Comparison of ENCODE assay signal across 15 cellular contexts in genomic region chr11:96317576-96317975, GRCh38. TPM values are rescaled to one million over a fixed set of nuclear protein-coding genes. Genes with fewer than 3 reads are reported as not detected.
DNase-seq lines count a peak whose midpoint lies in the region; ATAC-seq, FAIRE-seq and TF ChIP-seq lines count a peak whose summit lies in the region.
"Had no signal": no experiment of that assay in that cellular context is flagged by ENCODE, and none has a peak within 500 bp of the region (broad histone marks: within the 10 kb centered on the region; RNA-seq: fewer than 3 reads in every experiment).

No MANE protein-coding gene starts in this region.

- peak overlapping the region in 1 of 2 donors; percentile 72 for H3K4me3 Mint-ChIP-seq in activated T-cell treated with anti-CD3 and anti-CD28 coated beads, Interleukin-2, amount 50 U/mL, for 72 hours
- H3K4me3 Mint-ChIP-seq in activated CD8-positive, alpha-beta T cell treated with anti-CD3 and anti-CD28 coated beads, Interleukin-2, amount 10 ng/mL, durations not matched to agents 7 days and 5 days, result no peak overlapping the region

- no peaks in the 10 kb centered on the region for H3K9me3 ChIP-seq in HepG2 (ENCODE audit: low read length)
- H3K9me3 ChIP-seq in thymus (ENCODE audit: control insufficient read depth), result no peaks in the 10 kb centered on the region
- H3K9me3 ChIP-seq: colonic mucosa had no signal

- 96% methylated on average over 2 of the region's 2 CpGs for WGBS in HepG2 (ENCODE audit: low lambda C conversion rate)
- WGBS in thymus, result 86% methylated on average over 2 of the region's 2 CpGs

- peaks cover 10% of the 10 kb centered on the region; the same call in 1 of the 2 replicates for H3K4me1 ChIP-seq in HepG2 (ENCODE audit: insufficient read depth, low read length)
- peaks cover 8% of the 10 kb centered on the region for H3K4me1 ChIP-seq in thymus (ENCODE audit: control insufficient read depth, insufficient read depth, low read length)

- H3K36me3 ChIP-seq in HepG2 (replicated peaks in 1 of 2; ENCODE audit: control insufficient read depth in 1 of 2, insufficient read depth in 2 of 2, low read length in 2 of 2) (peaks cover 8% of the 10 kb centered on the region in 2 experiments; a peak in 4 of 5 replicates), thymus (ENCODE audit: control insufficient read depth, insufficient read depth) (no peaks in the 10 kb centered on the region)
- H3K36me3 ChIP-seq: colonic mucosa had no signal

- DNase-seq in activated T-cell treated with anti-CD3 and anti-CD28 coated beads, Interleukin-2, amount 50 U/mL, for 72 hours, result no peak
- DNase-seq in activated T-cell treated with anti-CD3 and anti-CD28 coated beads for 4 hours (no peak), HepG2 (ENCODE audit: low spot score) (no peak), T-helper 1 cell (no peak), DMS153 treated with DMSO at 0.1 percent for 48 hours (lab: John Stamatoyannopoulos, UW; ENCODE audit: unreplicated experiment) (no peak)
- DNase-seq in activated CD8-positive, alpha-beta T cell treated with anti-CD3 and anti-CD28 coated beads, Interleukin-2, amount 10 ng/mL, durations not matched to agents 7 days and 5 days, result no peak
- DNase-seq: activated CD4-positive, alpha-beta T cell treated with anti-CD3 and anti-CD28 coated beads for 4 hours; activated naive CD4-positive, alpha-beta T cell; colonic mucosa; NCI-H1417 treated with DMSO at 0.1 percent for 48 hours; NCI-H82; small intestine had no signal

- H3K4me1 Mint-ChIP-seq in activated T-cell treated with anti-CD3 and anti-CD28 coated beads, Interleukin-2, amount 50 U/mL, for 72 hours (ENCODE audit: low read depth), result peaks cover 97% of the 10 kb centered on the region
- H3K4me1 Mint-ChIP-seq in activated CD8-positive, alpha-beta T cell treated with anti-CD3 and anti-CD28 coated beads, Interleukin-2, amount 10 ng/mL, durations not matched to agents 7 days and 5 days (ENCODE audit: low read depth), result peaks cover 60% of the 10 kb centered on the region

- CTCF ChIA-PET in activated CD8-positive, alpha-beta T cell treated with anti-CD3 and anti-CD28 coated beads, Interleukin-2, amount 10 ng/mL, durations not matched to agents 7 days and 5 days (lab: Charles Lee), result interaction anchor here (0.7 to 11.2 kb wide), 3 partner anchors 9 to 38 kb away, joined by 3 to 69 read pairs (median 4); partner anchors contain the start of gene MAML2
- CTCF ChIA-PET in HepG2 (lab: Yijun Ruan, JAX; ENCODE audit: low intra/inter-chr PET ratio, low total read pairs), result no interaction called here

- no TSS peak for BruUV-seq in HepG2 (replicated peaks; lab: Mats Ljungman, UMichigan)

- H3K79me2 ChIP-seq in HepG2 (ENCODE audit: insufficient read depth, low read length), result peaks cover 55% of the 10 kb centered on the region

- no peak for ATAC-seq in activated T-cell treated with anti-CD3 and anti-CD28 coated beads, Interleukin-2, amount 50 U/mL, for 72 hours (replicated peaks in 1 of 2)
- ATAC-seq in activated CD8-positive, alpha-beta T cell treated with anti-CD3 and anti-CD28 coated beads, Interleukin-2, amount 10 ng/mL, durations not matched to agents 7 days and 5 days, result no peak
- ATAC-seq in HepG2 (no peak), GM18868 (IDR thresholded peaks at IDR 0.05; ENCODE audit: unreplicated experiment) (no peak)

- H3K4me3 ChIP-seq in HepG2 (replicated peaks in 1 of 3; ENCODE audit: insufficient read depth in 1 of 3, low read depth in 2 of 3, low read length in 3 of 3) (no peak overlapping the region), thymus (ENCODE audit: low read length) (no peak overlapping the region)
- H3K4me3 ChIP-seq: colonic mucosa had no signal

- H3K27ac ChIP-seq in HepG2 (ENCODE audit: extremely low read length, insufficient read depth, low read length), result no peak overlapping the region
- H3K27ac ChIP-seq in thymus (ENCODE audit: low read depth), result peak overlapping the region; percentile 15
- H3K27ac ChIP-seq: colonic mucosa had no signal

- intact Hi-C loops in HepG2 (cut with micrococcal nuclease; ENCODE audit: unreplicated experiment), result no loop called here

- H3K27me3 ChIP-seq in HepG2 (ENCODE audit: control insufficient read depth in 1 of 2, insufficient read depth in 2 of 2, low read length in 2 of 2) (no peaks in the 10 kb centered on the region), thymus (ENCODE audit: control insufficient read depth, insufficient read depth) (no peaks in the 10 kb centered on the region)
- H3K27me3 ChIP-seq: colonic mucosa had no signal

- TF ChIP-seq EP300 in HepG2 (IDR thresholded peaks at IDR 0.05; ENCODE audit: low read depth in 2 of 2, low read length in 2 of 2) (no peak), HepG2 (CRISPR knock-in tag; IDR thresholded peaks at IDR 0.05; ENCODE audit: borderline replicate concordance) (no peak)

- POLR2A ChIA-PET in activated CD8-positive, alpha-beta T cell treated with anti-CD3 and anti-CD28 coated beads, Interleukin-2, amount 10 ng/mL, durations not matched to agents 7 days and 5 days (lab: Charles Lee), result interaction anchor here (1.2 kb wide), 1 partner anchor 24 kb away, joined by 5 read pairs; no protein-coding TSS in a partner anchor
- POLR2A ChIA-PET in HepG2 (lab: Yijun Ruan, JAX), result no interaction called here

- H3K36me3 Mint-ChIP-seq in activated T-cell treated with anti-CD3 and anti-CD28 coated beads, Interleukin-2, amount 50 U/mL, for 72 hours (ENCODE audit: insufficient read depth in 2 of 2), result peaks cover 7 to 38% of the 10 kb centered on the region in 2 donors
- peaks cover 60% of the 10 kb centered on the region for H3K36me3 Mint-ChIP-seq in activated CD8-positive, alpha-beta T cell treated with anti-CD3 and anti-CD28 coated beads, Interleukin-2, amount 10 ng/mL, durations not matched to agents 7 days and 5 days (ENCODE audit: low read depth)

- in situ Hi-C loops in HepG2 (cut with HindIII; ENCODE audit: extremely low pct_ligation_motif_present, low pct_unique_long_range_greater_than_20kb), result no loop called here

- no peak overlapping the region for H3K4me2 ChIP-seq in HepG2 (ENCODE audit: low read depth, low read length)

- H2AFZ ChIP-seq in HepG2 (ENCODE audit: low read length), result no peak overlapping the region

- no peak for TF ChIP-seq CTCF in HepG2 (CRISPR knock-in tag; IDR thresholded peaks at IDR 0.05)

- H4K20me1 ChIP-seq in HepG2 (ENCODE audit: insufficient read depth, low read length), result peaks cover 15% of the 10 kb centered on the region

- no peak overlapping the region for H3K9ac ChIP-seq in HepG2 (ENCODE audit: insufficient read depth, low read depth, low read length)

- TF ChIP-seq POLR2A in HepG2 (IDR thresholded peaks at IDR 0.05; ENCODE audit: insufficient read depth in 1 of 2, low read depth in 2 of 2, low read length in 2 of 2), result no peak

- FAIRE-seq in HepG2 (lab: Jason Lieb, UNC), result no peak
- FAIRE-seq: islet of Langerhans, small intestine had no signal

- H3K27me3 Mint-ChIP-seq in activated T-cell treated with anti-CD3 and anti-CD28 coated beads, Interleukin-2, amount 50 U/mL, for 72 hours (ENCODE audit: low read depth), result no peaks in the 10 kb centered on the region
- no peaks in the 10 kb centered on the region for H3K27me3 Mint-ChIP-seq in activated CD8-positive, alpha-beta T cell treated with anti-CD3 and anti-CD28 coated beads, Interleukin-2, amount 10 ng/mL, durations not matched to agents 7 days and 5 days (ENCODE audit: low read depth)

- H3K9me3 Mint-ChIP-seq in activated T-cell treated with anti-CD3 and anti-CD28 coated beads, Interleukin-2, amount 50 U/mL, for 72 hours, result no peaks in the 10 kb centered on the region
- H3K9me3 Mint-ChIP-seq in activated CD8-positive, alpha-beta T cell treated with anti-CD3 and anti-CD28 coated beads, Interleukin-2, amount 10 ng/mL, durations not matched to agents 7 days and 5 days (ENCODE audit: insufficient read depth), result no peaks in the 10 kb centered on the region

- H3K27ac Mint-ChIP-seq in activated T-cell treated with anti-CD3 and anti-CD28 coated beads, Interleukin-2, amount 50 U/mL, for 72 hours, result peak overlapping the region; percentile 90
- H3K27ac Mint-ChIP-seq in activated CD8-positive, alpha-beta T cell treated with anti-CD3 and anti-CD28 coated beads, Interleukin-2, amount 10 ng/mL, durations not matched to agents 7 days and 5 days, result peak overlapping the region; percentile 58

- no peak for TF ChIP-seq RAD21 in HepG2 (CRISPR knock-in tag; IDR thresholded peaks at IDR 0.05)

TF ChIP-seq in HepG2, 621 proteins besides CTCF, POLR2A, EP300 and RAD21:
- 0 out of 2 replicates have a peak, but pooled peaks have one; percentile 26 for TF ChIP-seq ZNF317 (CRISPR knock-in tag; IDR thresholded peaks at IDR 0.05)
- TF ChIP-seq SNAPC2 (CRISPR knock-in tag; IDR thresholded peaks at IDR 0.05), result no peak
TF ChIP-seq in HepG2: peak in this region for 1.

RNA-seq across cellular contexts. Expression of gene MAML2, which starts 25.4 kb away (rescaled TPM):
- total RNA-seq in activated T-cell treated with anti-CD3 and anti-CD28 coated beads, Interleukin-2, amount 50 U/mL, for 72 hours, result 10 to 100 TPM; 30.5 to 34.6 TPM
- total RNA-seq in activated CD8-positive, alpha-beta T cell treated with anti-CD3 and anti-CD28 coated beads, Interleukin-2, amount 10 ng/mL, durations not matched to agents 7 days and 5 days, result 10 to 100 TPM; 14.7 to 15.5 TPM
- total RNA-seq in HepG2 (2016; rRNA removed; fragmentation: Illumina TruSeq; extraction: Trizol), result 2.3 and 2.9 TPM in 2 replicates
- 1.6 and 1.8 TPM in 2 replicates for total RNA-seq in HepG2 (2016; cell fraction: cytosol; rRNA removed; fragmentation: Illumina TruSeq; extraction: Trizol; ENCODE audit: low read depth)
- 2.0 and 2.5 TPM in 2 replicates for total RNA-seq in HepG2 (2016; cell fraction: insoluble cytoplasmic fraction; rRNA removed; fragmentation: Illumina TruSeq; extraction: Trizol)
- 1.9 and 2.0 TPM in 2 replicates for total RNA-seq in HepG2 (2016; cell fraction: membrane; rRNA removed; fragmentation: Illumina TruSeq; extraction: Trizol)
- 5.7 and 6.2 TPM in 2 replicates for total RNA-seq in HepG2 (2016; cell fraction: nucleus; rRNA removed; fragmentation: Illumina TruSeq; extraction: Trizol)
- polyA plus RNA-seq in HepG2 (2011; rRNA removed), result 22.2 and 25.9 TPM in 2 replicates
- 21.7 and 21.8 TPM in 2 replicates for polyA plus RNA-seq in HepG2 (2011; cell fraction: cytosol; rRNA removed)
- polyA plus RNA-seq in HepG2 (2011; cell fraction: nucleus; rRNA removed), result 16.4 and 23.7 TPM in 2 replicates
- polyA plus RNA-seq in HepG2 (2012), result 9.1 and 11.7 TPM in 2 replicates
- polyA plus RNA-seq in HepG2 (2016; cell fraction: cytosol; fragmentation: Illumina TruSeq; extraction: Trizol; ENCODE audit: low read depth), result 0.03 and 0.08 TPM in 2 replicates
- 3.0 and 3.2 TPM in 2 replicates for polyA plus RNA-seq in HepG2 (2016; cell fraction: insoluble cytoplasmic fraction; fragmentation: Illumina TruSeq; extraction: Trizol; ENCODE audit: low read depth)
- polyA plus RNA-seq in HepG2 (2016; cell fraction: membrane; fragmentation: Illumina TruSeq; extraction: Trizol; ENCODE audit: low read depth), result 0.23 TPM in 2 replicates
- polyA plus RNA-seq in HepG2 (2016; cell fraction: nucleus; fragmentation: Illumina TruSeq; extraction: Trizol; ENCODE audit: insufficient read depth, low read depth), result 2.7 and 3.2 TPM in 2 replicates
- 2.5 and 40.0 TPM in 2 replicates for polyA minus RNA-seq in HepG2 (2011; rRNA and poly(A)+ RNA removed; ENCODE audit: low replicate concordance)
- polyA minus RNA-seq in HepG2 (2011; cell fraction: cytosol; rRNA and poly(A)+ RNA removed), result 21.3 and 22.0 TPM in 2 replicates
- polyA minus RNA-seq in HepG2 (2011; cell fraction: nucleus; rRNA and poly(A)+ RNA removed), result 70.5 and 75.7 TPM in 2 replicates
- polyA plus RNA-seq in thymus, result 7.9 TPM
